18 cellular contexts compared by ENCODE assay signal in the genomic region with DNA sequence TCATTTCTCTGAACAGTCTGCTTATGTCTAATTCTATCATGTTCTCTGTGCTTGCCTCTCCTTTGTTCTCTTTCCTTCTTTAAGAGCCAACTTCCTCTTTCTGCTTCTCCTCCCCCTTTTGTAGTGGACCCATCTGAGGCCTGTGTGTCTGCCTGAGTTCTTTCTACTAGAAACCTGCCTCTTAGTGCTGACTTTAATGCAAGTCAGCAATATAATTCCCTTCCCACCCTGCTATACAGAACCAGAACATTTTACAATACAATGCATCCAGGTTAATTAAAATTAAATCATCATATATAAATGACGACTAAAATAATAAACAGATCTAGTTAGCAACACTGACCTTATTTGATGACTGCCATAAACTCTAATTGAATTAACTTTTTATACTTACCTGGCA.
A peak's percentile ranks its signal among the peaks of the same experiment; 100 is the strongest.
DNase-seq lines count a peak whose midpoint lies in the region; ATAC-seq, FAIRE-seq and TF ChIP-seq lines count a peak whose summit lies in the region.
"Had no signal": no experiment of that assay in that cellular context is flagged by ENCODE, and none has a peak within 500 bp of the region (broad histone marks: within the 10 kb centered on the region; RNA-seq: fewer than 3 reads in every experiment).

No MANE protein-coding gene starts in this region.

- peaks cover 12% of the 10 kb centered on the region for H3K36me3 Mint-ChIP-seq in mesothelial cell of epicardium

- H3K27ac Mint-ChIP-seq in mesothelial cell of epicardium, result peak overlapping the region; percentile 76

- H3K4me2 ChIP-seq in A549, result no peak overlapping the region

- peaks cover 31% of the 10 kb centered on the region for H3K9me3 Mint-ChIP-seq in mesothelial cell of epicardium

- H3K36me3 ChIP-seq in brain microvascular endothelial cell (replicated peaks), result no peaks in the 10 kb centered on the region
- H3K36me3 ChIP-seq: SJCRH30 had no signal

- no peak for TF ChIP-seq POLR2A in A549 (IDR thresholded peaks at IDR 0.05; ENCODE audit: low read length)

- H3K4me1 ChIP-seq in A549, result no peaks in the 10 kb centered on the region

- ATAC-seq in A549 (no peak), HG02610 (IDR thresholded peaks at IDR 0.05; ENCODE audit: unreplicated experiment) (no peak), HG03108 (IDR thresholded peaks at IDR 0.05; ENCODE audit: unreplicated experiment) (no peak)

- TF ChIP-seq RAD21 in A549 (conservative IDR thresholded peaks at IDR 0.05 in 1 of 2, IDR thresholded peaks at IDR 0.05 in 1 of 2), result no peak

- no peak for FAIRE-seq in A549 (lab: Jason Lieb, UNC)

- no peak overlapping the region for H3K27ac ChIP-seq in A549
- H3K27ac ChIP-seq in brain microvascular endothelial cell, result no peak overlapping the region
- H3K27ac ChIP-seq: GM23248, SJCRH30 had no signal

- in situ Hi-C loops in brain microvascular endothelial cell (cut with HindIII; ENCODE audit: low pct_ligation_motif_present, low sequenced_read_pairs), result no loop called here

- TF ChIP-seq EP300 in A549 (IDR thresholded peaks at IDR 0.05), result no peak

- TF ChIP-seq CTCF in A549 (IDR thresholded peaks at IDR 0.05) (no peak), mesothelial cell of epicardium (IDR thresholded peaks at IDR 0.05; ENCODE audit: unreplicated experiment) (no peak), brain microvascular endothelial cell (IDR thresholded peaks at IDR 0.05; ENCODE audit: low read depth, low read length, missing control alignments) (no peak)

- H3K27me3 Mint-ChIP-seq in mesothelial cell of epicardium (ENCODE audit: low read depth), result no peaks in the 10 kb centered on the region

- no peaks in the 10 kb centered on the region for H3K9me3 ChIP-seq in A549

- POLR2A ChIA-PET in A549 (lab: Yijun Ruan, JAX), result no interaction called here

- H3K4me3 Mint-ChIP-seq in mesothelial cell of epicardium, result no peak overlapping the region

- no peak for DNase-seq in A549 (ENCODE audit: low read depth in 1 of 2, low spot score in 1 of 2)
- peak; percentile 80 to 83 for DNase-seq in Kasumi-1 (lab: John Stamatoyannopoulos, UW)
- peak; percentile 45 for DNase-seq in RPMI8226
- no peak for DNase-seq in mesothelial cell of epicardium (ENCODE audit: low spot score in 2 of 2, unreplicated experiment in 2 of 2)
- no peak for DNase-seq in NCI-H2227 treated with DMSO at 0.1 percent for 48 hours (lab: John Stamatoyannopoulos, UW)
- no peak for DNase-seq in brain microvascular endothelial cell
- DNase-seq: C1 segment of cervical spinal cord, GF-D8, GM23248, HCEC 1CT, Karpas-422, MM.1S, NCI-H1436, NCI-H2081, NCI-H524 treated with DMSO at 0.1 percent for 48 hours, SJCRH30 had no signal

- CTCF ChIA-PET in A549 (lab: Yijun Ruan, JAX), result no interaction called here

- H3K4me3 ChIP-seq in A549, result no peak overlapping the region
- no peak overlapping the region for H3K4me3 ChIP-seq in brain microvascular endothelial cell (ENCODE audit: low read depth, low read length)
- H3K4me3 ChIP-seq: GM23248, SJCRH30 had no signal

- peaks cover 32% of the 10 kb centered on the region for H3K4me1 Mint-ChIP-seq in mesothelial cell of epicardium

- H3K27me3 ChIP-seq in brain microvascular endothelial cell (replicated peaks), result no peaks in the 10 kb centered on the region
- H3K27me3 ChIP-seq: SJCRH30 had no signal

- WGBS in A549 (ENCODE audit: missing lambda C conversion rate), result 22% methylated on average over 1 of the region's 1 CpG

TF ChIP-seq in A549, 52 proteins besides CTCF, POLR2A, EP300 and RAD21:
- TF ChIP-seq CEBPB (IDR thresholded peaks at IDR 0.05) (no peak), MAFK (IDR thresholded peaks at IDR 0.05; ENCODE audit: partially characterized antibody) (peak; percentile 78), POLR2AphosphoS2 (conservative IDR thresholded peaks at IDR 0.05; ENCODE audit: low read length) (no peak), PHF8 (IDR thresholded peaks at IDR 0.05; ENCODE audit: borderline replicate concordance, low read depth) (no peak), CBX8 (IDR thresholded peaks at IDR 0.05) (no peak), NR3C1 (IDR thresholded peaks at IDR 0.05) (no peak)

Comparison
In these comparisons a context has a peak if more than half of its experiments do, and no peak if none do; other contexts are left out.
1. DNase-seq: peak in Kasumi-1 (2 of 2) and RPMI8226 (single experiment); none in A549 (0 of 2), mesothelial cell of epicardium (0 of 2), NCI-H2227 treated with DMSO at 0.1 percent for 48 hours (single experiment) and brain microvascular endothelial cell (single experiment).